18 cellular contexts compared by ENCODE assay signal in genomic region chr17:72097144-72097543, GRCh38. TPM values are rescaled to one million over a fixed set of nuclear protein-coding genes. Genes with fewer than 3 reads are reported as not detected.
DNase-seq lines count a peak whose midpoint lies in the region; ATAC-seq, FAIRE-seq and TF ChIP-seq lines count a peak whose summit lies in the region.
"Had no signal": no experiment of that assay in that cellular context is flagged by ENCODE, and none has a peak within 500 bp of the region (broad histone marks: within the 10 kb centered on the region; RNA-seq: fewer than 3 reads in every experiment).

No MANE protein-coding gene starts in this region.

- H3K4me1 Mint-ChIP-seq in neural progenitor cell, result no peaks in the 10 kb centered on the region
- H3K4me1 Mint-ChIP-seq in CD4-positive, alpha-beta memory T cell, result no peaks in the 10 kb centered on the region

- TF ChIP-seq EP300 in HepG2 (IDR thresholded peaks at IDR 0.05; ENCODE audit: low read depth in 2 of 2, low read length in 2 of 2) (no peak), HepG2 (CRISPR knock-in tag; IDR thresholded peaks at IDR 0.05; ENCODE audit: borderline replicate concordance) (no peak)

- H3K4me1 ChIP-seq in HepG2 (ENCODE audit: insufficient read depth, low read length) (peaks cover 28% of the 10 kb centered on the region), right lobe of liver (peaks cover 0 to 11% (median 2%) of the 10 kb centered on the region in 4 donors), neural progenitor cell (no peaks in the 10 kb centered on the region)
- H3K4me1 ChIP-seq in CD4-positive, alpha-beta memory T cell (ENCODE audit: insufficient read depth, low read length), result no peaks in the 10 kb centered on the region

- no TSS peak for BruUV-seq in HepG2 (replicated peaks; lab: Mats Ljungman, UMichigan)

- H3K4me3 Mint-ChIP-seq in neural progenitor cell, result no peak overlapping the region
- H3K4me3 Mint-ChIP-seq in CD4-positive, alpha-beta memory T cell, result no peak overlapping the region
- H3K4me3 Mint-ChIP-seq: HFFc6 had no signal

- no peak for FAIRE-seq in HepG2 (lab: Jason Lieb, UNC)
- FAIRE-seq: A204.1, GM19239 had no signal

- H2AFZ ChIP-seq in HepG2 (ENCODE audit: low read length) (no peak overlapping the region), neural progenitor cell (replicated peaks) (no peak overlapping the region)

- H3K27ac ChIP-seq in HepG2 (ENCODE audit: extremely low read length, insufficient read depth, low read length), result no peak overlapping the region
- no peak overlapping the region for H3K27ac ChIP-seq in right lobe of liver
- H3K27ac ChIP-seq in RWPE1, result no peak overlapping the region
- no peak overlapping the region for H3K27ac ChIP-seq in neural progenitor cell
- no peak overlapping the region for H3K27ac ChIP-seq in CD4-positive, alpha-beta memory T cell (ENCODE audit: low read depth, low read length)
- H3K27ac ChIP-seq: C4-2B, KMS-11 had no signal

- no peaks in the 10 kb centered on the region for H3K36me3 Mint-ChIP-seq in neural progenitor cell
- H3K36me3 Mint-ChIP-seq in CD4-positive, alpha-beta memory T cell, result no peaks in the 10 kb centered on the region

- H4K20me1 ChIP-seq in HepG2 (ENCODE audit: insufficient read depth, low read length) (no peaks in the 10 kb centered on the region), neural progenitor cell (ENCODE audit: low read depth) (no peaks in the 10 kb centered on the region)

- CTCF ChIA-PET in HepG2 (lab: Yijun Ruan, JAX; ENCODE audit: low intra/inter-chr PET ratio, low total read pairs), result no interaction called here
- CTCF ChIA-PET in RWPE1 (lab: Yijun Ruan, JAX), result no interaction called here
- CTCF ChIA-PET in CD4-positive, alpha-beta memory T cell (lab: Charles Lee; ENCODE audit: partially characterized antibody), result no interaction called here

- DNase-seq in HepG2 (ENCODE audit: low spot score), result no peak
- DNase-seq in right lobe of liver, result no peak
- peak; percentile 64 for DNase-seq in RWPE1 (ENCODE audit: low spot score)
- peak; percentile 85 for DNase-seq in epithelial cell of esophagus (ENCODE audit: low read depth)
- DNase-seq in neural progenitor cell (ENCODE audit: low spot score), result no peak
- DNase-seq in CD4-positive, alpha-beta memory T cell, result no peak
- DNase-seq: COR-L47, DMS153, HFFc6, NCI-H1105 treated with DMSO at 0.1 percent for 48 hours, NCI-H187, NCI-H446 had no signal

- intact Hi-C loops in HepG2 (cut with micrococcal nuclease; ENCODE audit: unreplicated experiment) (no loop called here), right lobe of liver (cut with DNase I) (no loop called here)
- intact Hi-C loops in CD4-positive, alpha-beta memory T cell (cut with micrococcal nuclease), result no loop called here

- no peaks in the 10 kb centered on the region for H3K36me3 ChIP-seq in HepG2 (replicated peaks in 1 of 2; ENCODE audit: control insufficient read depth in 1 of 2, insufficient read depth in 2 of 2, low read length in 2 of 2)
- H3K36me3 ChIP-seq in right lobe of liver, result no peaks in the 10 kb centered on the region
- no peaks in the 10 kb centered on the region for H3K36me3 ChIP-seq in neural progenitor cell
- no peaks in the 10 kb centered on the region for H3K36me3 ChIP-seq in CD4-positive, alpha-beta memory T cell (ENCODE audit: insufficient read depth, low read length)

- TF ChIP-seq RAD21 in HepG2 (CRISPR knock-in tag; IDR thresholded peaks at IDR 0.05), result no peak

- no peaks in the 10 kb centered on the region for H3K9me3 Mint-ChIP-seq in neural progenitor cell
- peaks cover 0 to 13% (median 4%) of the 10 kb centered on the region in 8 donors for H3K9me3 Mint-ChIP-seq in CD4-positive, alpha-beta memory T cell

- H3K79me2 ChIP-seq in HepG2 (ENCODE audit: insufficient read depth, low read length) (no peaks in the 10 kb centered on the region), neural progenitor cell (ENCODE audit: low read depth) (no peaks in the 10 kb centered on the region)

- H3K27me3 Mint-ChIP-seq in neural progenitor cell (ENCODE audit: insufficient read depth, low read depth), result peaks cover 1% of the 10 kb centered on the region
- H3K27me3 Mint-ChIP-seq in CD4-positive, alpha-beta memory T cell, result no peaks in the 10 kb centered on the region

- H3K4me2 ChIP-seq in HepG2 (ENCODE audit: low read depth, low read length) (no peak overlapping the region), neural progenitor cell (no peak overlapping the region)
- H3K4me2 ChIP-seq: KMS-11 had no signal

- TF ChIP-seq POLR2A in HepG2 (IDR thresholded peaks at IDR 0.05; ENCODE audit: insufficient read depth in 1 of 2, low read depth in 2 of 2, low read length in 2 of 2), result no peak
- no peak for TF ChIP-seq POLR2A in right lobe of liver (IDR thresholded peaks at IDR 0.05)

- WGBS in HepG2 (ENCODE audit: low lambda C conversion rate), result 73% methylated on average over 10 of the region's 10 CpGs
- WGBS in right lobe of liver (ENCODE audit: insufficient coverage, low coverage, low lambda C conversion rate, missing lambda C conversion rate), result 84% methylated on average over 8 of the region's 10 CpGs

- in situ Hi-C loops in HepG2 (cut with HindIII; ENCODE audit: extremely low pct_ligation_motif_present, low pct_unique_long_range_greater_than_20kb), result no loop called here

- POLR2A ChIA-PET in HepG2 (lab: Yijun Ruan, JAX) (no interaction called here), RWPE1 (lab: Yijun Ruan, JAX; ENCODE audit: low non-redundant PET) (no interaction called here)
- POLR2A ChIA-PET in CD4-positive, alpha-beta memory T cell (lab: Charles Lee; ENCODE audit: partially characterized antibody), result no interaction called here

- H3K27ac Mint-ChIP-seq in neural progenitor cell, result no peak overlapping the region
- H3K27ac Mint-ChIP-seq in CD4-positive, alpha-beta memory T cell, result no peak overlapping the region
- H3K27ac Mint-ChIP-seq: HFFc6 had no signal

- H3K9ac ChIP-seq in HepG2 (ENCODE audit: insufficient read depth, low read depth, low read length) (no peak overlapping the region), neural progenitor cell (no peak overlapping the region)
- H3K9ac ChIP-seq: KMS-11 had no signal

- no peaks in the 10 kb centered on the region for H3F3A ChIP-seq in neural progenitor cell (ENCODE audit: low read depth)

- TF ChIP-seq CTCF in HepG2 (CRISPR knock-in tag; IDR thresholded peaks at IDR 0.05), result no peak
- TF ChIP-seq CTCF in right lobe of liver (IDR thresholded peaks at IDR 0.05), result no peak
- no peak for TF ChIP-seq CTCF in RWPE1 (conservative IDR thresholded peaks at IDR 0.05; ENCODE audit: low read depth)
- no peak for TF ChIP-seq CTCF in epithelial cell of esophagus (IDR thresholded peaks at IDR 0.05; ENCODE audit: insufficient read depth, low read depth, low read length, missing control alignments)
- no peak for TF ChIP-seq CTCF in neural progenitor cell (IDR thresholded peaks at IDR 0.05)

- no peak overlapping the region for H3K4me3 ChIP-seq in HepG2 (replicated peaks in 1 of 3; ENCODE audit: insufficient read depth in 1 of 3, low read depth in 2 of 3, low read length in 3 of 3)
- no peak overlapping the region for H3K4me3 ChIP-seq in right lobe of liver
- no peak overlapping the region for H3K4me3 ChIP-seq in epithelial cell of esophagus (ENCODE audit: low read length)
- H3K4me3 ChIP-seq in neural progenitor cell, result no peak overlapping the region
- no peak overlapping the region for H3K4me3 ChIP-seq in CD4-positive, alpha-beta memory T cell (ENCODE audit: low read length in 2 of 2)

- no peaks in the 10 kb centered on the region for H3K9me3 ChIP-seq in HepG2 (ENCODE audit: low read length)
- no peaks in the 10 kb centered on the region for H3K9me3 ChIP-seq in right lobe of liver
- no peaks in the 10 kb centered on the region for H3K9me3 ChIP-seq in neural progenitor cell (ENCODE audit: low read depth)
- no peaks in the 10 kb centered on the region for H3K9me3 ChIP-seq in CD4-positive, alpha-beta memory T cell (ENCODE audit: control insufficient read depth in 1 of 2, low read length in 2 of 2)

- no peaks in the 10 kb centered on the region for H3K27me3 ChIP-seq in HepG2 (ENCODE audit: control insufficient read depth in 1 of 2, insufficient read depth in 2 of 2, low read length in 2 of 2)
- H3K27me3 ChIP-seq in right lobe of liver, result no peaks in the 10 kb centered on the region
- H3K27me3 ChIP-seq in neural progenitor cell, result no peaks in the 10 kb centered on the region
- no peaks in the 10 kb centered on the region for H3K27me3 ChIP-seq in CD4-positive, alpha-beta memory T cell (ENCODE audit: insufficient read depth, low read length)

- ATAC-seq in HepG2 (no peak), right lobe of liver (no peak), HG02759 (IDR thresholded peaks at IDR 0.05; ENCODE audit: unreplicated experiment) (no peak), GM18861 (IDR thresholded peaks at IDR 0.05; ENCODE audit: unreplicated experiment) (no peak)

TF ChIP-seq in HepG2, 621 proteins besides CTCF, POLR2A, EP300 and RAD21:
- no peak for TF ChIP-seq HES4 (CRISPR knock-in tag; IDR thresholded peaks at IDR 0.05; ENCODE audit: borderline replicate concordance)
- peak; percentile 26; the same call in 1 of the 2 replicates for TF ChIP-seq STAG1 (CRISPR knock-in tag; IDR thresholded peaks at IDR 0.05)
TF ChIP-seq in HepG2: peak in this region for 1.

RNA-seq across cellular contexts. Expression of gene SOX9, which starts 23.7 kb away (rescaled TPM):
- total RNA-seq in HepG2 (2016; rRNA removed; fragmentation: Illumina TruSeq; extraction: Trizol) (27.6 and 40.1 TPM in 2 replicates), right lobe of liver (1 to 10 TPM; 1.2 to 5.9 (median 1.9) TPM), neural progenitor cell (ENCODE audit: low replicate concordance) (10.6 and 12.7 TPM in 2 replicates)
- total RNA-seq in HepG2 (2016; cell fraction: cytosol; rRNA removed; fragmentation: Illumina TruSeq; extraction: Trizol; ENCODE audit: low read depth), result 6.2 and 7.6 TPM in 2 replicates
- 27.6 and 38.4 TPM in 2 replicates for total RNA-seq in HepG2 (2016; cell fraction: insoluble cytoplasmic fraction; rRNA removed; fragmentation: Illumina TruSeq; extraction: Trizol)
- 33.8 and 35.1 TPM in 2 replicates for total RNA-seq in HepG2 (2016; cell fraction: membrane; rRNA removed; fragmentation: Illumina TruSeq; extraction: Trizol)
- 41.9 and 42.0 TPM in 2 replicates for total RNA-seq in HepG2 (2016; cell fraction: nucleus; rRNA removed; fragmentation: Illumina TruSeq; extraction: Trizol)
- polyA plus RNA-seq in HepG2 (2011; rRNA removed), result 16.1 and 18.5 TPM in 2 replicates
- 16.5 and 16.7 TPM in 2 replicates for polyA plus RNA-seq in HepG2 (2011; cell fraction: cytosol; rRNA removed)
- polyA plus RNA-seq in HepG2 (2011; cell fraction: nucleus; rRNA removed), result 27.0 and 29.5 TPM in 2 replicates
- polyA plus RNA-seq in HepG2 (2012), result 52.8 and 54.6 TPM in 2 replicates
- polyA plus RNA-seq in HepG2 (2016; cell fraction: cytosol; fragmentation: Illumina TruSeq; extraction: Trizol; ENCODE audit: low read depth), result 4.1 and 5.3 TPM in 2 replicates
- polyA plus RNA-seq in HepG2 (2016; cell fraction: insoluble cytoplasmic fraction; fragmentation: Illumina TruSeq; extraction: Trizol; ENCODE audit: low read depth), result 85.8 and 117 TPM in 2 replicates
- 19.3 and 23.2 TPM in 2 replicates for polyA plus RNA-seq in HepG2 (2016; cell fraction: membrane; fragmentation: Illumina TruSeq; extraction: Trizol; ENCODE audit: low read depth)
- polyA plus RNA-seq in HepG2 (2016; cell fraction: nucleus; fragmentation: Illumina TruSeq; extraction: Trizol; ENCODE audit: insufficient read depth, low read depth), result 116 and 117 TPM in 2 replicates
- 44.5 TPM in 1 of 2 replicates, not detected in the other for polyA minus RNA-seq in HepG2 (2011; rRNA and poly(A)+ RNA removed; ENCODE audit: low replicate concordance)
- 90.2 and 106 TPM in 2 replicates for polyA minus RNA-seq in HepG2 (2011; cell fraction: cytosol; rRNA and poly(A)+ RNA removed)
- polyA minus RNA-seq in HepG2 (2011; cell fraction: nucleus; rRNA and poly(A)+ RNA removed), result 25.2 and 26.5 TPM in 2 replicates
- total RNA-seq in CD4-positive, alpha-beta memory T cell, result not detected
- not detected for polyA plus RNA-seq in CD4-positive, alpha-beta memory T cell

Comparison
In these comparisons a context has a peak if more than half of its experiments do, and no peak if none do; other contexts are left out.
1. DNase-seq: peak in RWPE1 (single experiment) and epithelial cell of esophagus (single experiment); none in HepG2 (single experiment), right lobe of liver (0 of 3), neural progenitor cell (single experiment) and CD4-positive, alpha-beta memory T cell (0 of 5).